8 cellular contexts compared by ENCODE assay signal in the genomic region with DNA sequence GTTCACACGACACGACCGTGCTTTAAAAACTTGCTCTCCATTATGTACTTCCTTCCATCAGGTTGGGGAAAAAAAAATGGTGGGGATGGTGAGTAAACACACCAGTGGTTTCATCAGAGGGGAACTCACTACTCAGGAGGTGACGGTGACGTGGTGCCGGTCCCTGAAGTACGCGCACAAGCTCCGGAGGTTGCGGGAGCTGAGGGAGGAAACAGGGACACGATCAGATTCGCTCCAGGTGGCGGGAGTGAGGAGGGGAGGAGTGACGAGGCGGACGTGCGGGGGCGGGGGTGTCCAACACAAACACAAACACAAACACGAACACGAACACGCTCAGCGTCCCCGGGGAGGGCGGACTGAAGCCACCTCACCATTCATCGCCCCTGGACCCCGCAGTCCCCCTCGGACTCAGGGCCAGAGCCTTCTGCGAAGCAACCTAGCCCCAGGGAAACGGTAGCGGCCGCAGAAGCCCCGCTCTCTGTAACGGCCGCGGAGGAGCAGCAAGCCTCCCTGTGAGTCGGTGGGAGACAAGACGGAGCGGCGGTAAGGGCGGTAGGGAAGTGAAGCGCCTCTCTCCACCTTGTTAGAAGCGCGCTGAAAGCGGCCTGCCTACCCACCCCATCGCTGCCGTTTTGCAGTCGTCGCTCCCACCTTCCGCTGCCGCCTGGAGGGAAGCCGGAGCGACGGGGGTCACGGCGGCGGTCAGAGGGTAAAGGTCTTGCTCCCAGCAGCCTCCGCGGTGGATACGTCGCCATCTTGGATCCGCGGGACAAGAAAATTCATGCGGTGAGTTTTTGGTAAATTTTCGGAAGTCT. TPM values are rescaled to one million over a fixed set of nuclear protein-coding genes. Genes with fewer than 3 reads are reported as not detected.
DNase-seq lines count a peak whose midpoint lies in the region; ATAC-seq and TF ChIP-seq lines count a peak whose summit lies in the region.

TSS of gene CNOT2 (plus strand) at position 739 of the 815 bp plus-strand sequence. CDS start 34,794 bp downstream, outside the sequence.

- TF ChIP-seq POLR2A in uterus (IDR thresholded peaks at IDR 0.05) = peak in 1 of 2 donors; percentile 48

- H3K27me3 ChIP-seq in right cardiac atrium (ENCODE audit: control insufficient read depth, insufficient read depth) (no peaks in the 10 kb centered on the region), uterus (no peaks in the 10 kb centered on the region)

- intact Hi-C loops in T-helper 2 cell treated with Interferon-gamma antibody and Interleukin-4, amounts not matched to agents 100 ng/mL and 5 ng/mL, for 36 hours (cut with micrococcal nuclease) = loop anchor here (1.0 to 5.0 kb wide), 7 partner anchors 74 to 1596 kb away; partner anchors contain the start of genes KCNMB4, RAB21, RAB3IP and TBC1D15
- intact Hi-C loops in right cardiac atrium (cut with DNase I) (loop anchor here in 1 of 4 donors (10.0 kb wide), 1 partner anchor 122 kb away; the partner anchor contains the start of gene KCNMB4), uterus (cut with DNase I; ENCODE audit: low total_unique reads) (no loop called here)

- DNase-seq in NCI-H187 treated with DMSO at 0.1 percent for 48 hours (lab: John Stamatoyannopoulos, UW) (peak; percentile 14), anterior cingulate cortex (lab: John Stamatoyannopoulos, UW) (peak; percentile 15 to 90 (median 81)), right cardiac atrium (peak; percentile 92 to 96 (median 95)), putamen (ENCODE audit: low spot score) (peak; percentile 89), uterus (peak; percentile 89 to 90)

- H3K4me3 ChIP-seq in right cardiac atrium (ENCODE audit: low read length) = peak within 1 kb of the TSS; percentile 86
- H3K4me3 ChIP-seq in uterus = peak within 1 kb of the TSS; percentile 79 to 95

- under 1% methylated on average over 64 of the region's 64 CpGs for WGBS in right cardiac atrium

- no peaks in the 10 kb centered on the region for H3K4me1 ChIP-seq in right cardiac atrium (ENCODE audit: control insufficient read depth, insufficient read depth, low read length)
- peaks cover 0 to 7% of the 10 kb centered on the region in 2 donors for H3K4me1 ChIP-seq in uterus

- H3K36me3 ChIP-seq in uterus = no peaks in the 10 kb centered on the region

- peak within 1 kb of the TSS; percentile 97 for H3K27ac ChIP-seq in right cardiac atrium (ENCODE audit: low read length)
- H3K27ac ChIP-seq in uterus = peak within 1 kb of the TSS; percentile 96 to 97

- TF ChIP-seq CTCF in uterus (IDR thresholded peaks at IDR 0.05) = no peak

- no peaks in the 10 kb centered on the region for H3K9me3 ChIP-seq in right cardiac atrium (ENCODE audit: control insufficient read depth, low read length)
- no peaks in the 10 kb centered on the region for H3K9me3 ChIP-seq in uterus

- peak; percentile 74 for ATAC-seq in GM18502 (IDR thresholded peaks at IDR 0.05; ENCODE audit: poor library complexity, unreplicated experiment)
- ATAC-seq in HG02938 (IDR thresholded peaks at IDR 0.05; ENCODE audit: unreplicated experiment) = peak; percentile 61
- ATAC-seq in right cardiac atrium = peak; percentile 98

RNA-seq across cellular contexts. Expression of gene CNOT2, which starts in this region (rescaled TPM):
- total RNA-seq in T-helper 2 cell treated with Interferon-gamma antibody and Interleukin-4, amounts not matched to agents 100 ng/mL and 5 ng/mL, for 36 hours = 70.2 and 78.8 TPM in 2 replicates
- total RNA-seq in right cardiac atrium (10 to 100 TPM; 41.7 to 52.7 (median 42.9) TPM), uterus (100 to 1,000 TPM in 3 of 4 donors, 10 to 100 TPM in 1; 97.7 to 320 (median 193) TPM)
- polyA plus RNA-seq in right cardiac atrium = 18.5 TPM

Comparison
In these comparisons a context has a peak if more than half of its experiments do, and no peak if none do; other contexts are left out.
1. Peak in every context shown above with its lines: DNase-seq, ATAC-seq, H3K4me3 ChIP-seq and H3K27ac ChIP-seq.
2. DNase-seq: peak in every context shown above with its lines; median percentile 95 in right cardiac atrium; 90 in uterus; 89 in putamen; 81 in anterior cingulate cortex; 14 in NCI-H187 treated with DMSO at 0.1 percent for 48 hours.